29 cellular contexts compared by ENCODE assay signal in genomic region chr18:27312853-27313252, GRCh38.
"Had no signal": no experiment of that assay in that cellular context is flagged by ENCODE, and none has a peak within 500 bp of the region (broad histone marks: within the 10 kb centered on the region; RNA-seq: fewer than 3 reads in every experiment).

No MANE protein-coding gene starts in this region.

- ATAC-seq: stimulated activated effector memory CD8-positive, alpha-beta T cell treated with anti-CD3 and anti-CD28 coated beads, Interleukin-12 subunit alpha, Interleukin-12 subunit beta, amount 100 ng/mL, for 72 hours; stimulated activated memory B cell treated with anti-CD40 and anti-IgM and Interleukin-4, amounts not matched to agents 10 μg/mL and 1 μg/mL and 100 μg/mL, for 72 hours; stimulated activated naive B cell treated with anti-CD40 and anti-IgM and Interleukin-4, amounts not matched to agents 10 μg/mL and 1 μg/mL and 100 μg/mL, for 72 hours; stimulated activated naive CD8-positive, alpha-beta T cell treated with anti-CD3 and anti-CD28 coated beads, Interleukin-15, amount 100 ng/mL, for 72 hours; stimulated activated naive CD8-positive, alpha-beta T cell treated with anti-CD3 and anti-CD28 coated beads, Interleukin-15, Interleukin-2, amounts not matched to agents 100 U/mL and 50 U/mL, for 24 hours; upper lobe of right lung had no signal

- FAIRE-seq: urothelium cell line had no signal

- H3K4me1 ChIP-seq: suprapubic skin, testis, thyroid gland, tibial artery, transverse colon, upper lobe of left lung, upper lobe of right lung, uterus, vagina had no signal

- H3K9me3 Mint-ChIP-seq: stimulated activated naive B cell treated with anti-CD40 and anti-IgM and Interleukin-4, amounts not matched to agents 10 μg/mL and 1 μg/mL and 100 μg/mL, for 72 hours; type B pancreatic cell had no signal

- H3K4me3 Mint-ChIP-seq: stimulated activated effector memory CD8-positive, alpha-beta T cell treated with anti-CD3 and anti-CD28 coated beads, Interleukin-12 subunit alpha, Interleukin-12 subunit beta, amount 100 ng/mL, for 72 hours; stimulated activated memory B cell treated with anti-CD40 and anti-IgM and Interleukin-4, amounts not matched to agents 10 μg/mL and 1 μg/mL and 100 μg/mL, for 72 hours; stimulated activated naive B cell treated with anti-CD40 and anti-IgM and Interleukin-4, amounts not matched to agents 10 μg/mL and 1 μg/mL and 100 μg/mL, for 72 hours; stimulated activated naive CD8-positive, alpha-beta T cell treated with anti-CD3 and anti-CD28 coated beads, Interleukin-15, amount 100 ng/mL, for 72 hours; stimulated activated naive CD8-positive, alpha-beta T cell treated with anti-CD3 and anti-CD28 coated beads, Interleukin-15, Interleukin-2, amounts not matched to agents 100 ng/mL and 50 ng/mL, for 24 hours; type B pancreatic cell had no signal

- H3K36me3 ChIP-seq: stomach, suprapubic skin, thoracic aorta, thyroid gland, tibial artery, tibial nerve, transverse colon, upper lobe of left lung, upper lobe of right lung, uterus, vagina had no signal

- H3K4me1 Mint-ChIP-seq: stimulated activated effector memory CD8-positive, alpha-beta T cell treated with anti-CD3 and anti-CD28 coated beads, Interleukin-12 subunit alpha, Interleukin-12 subunit beta, amount 100 ng/mL, for 72 hours; stimulated activated memory B cell treated with anti-CD40 and anti-IgM and Interleukin-4, amounts not matched to agents 10 μg/mL and 1 μg/mL and 100 μg/mL, for 72 hours; stimulated activated naive B cell treated with anti-CD40 and anti-IgM and Interleukin-4, amounts not matched to agents 10 μg/mL and 1 μg/mL and 100 μg/mL, for 72 hours; stimulated activated naive CD8-positive, alpha-beta T cell treated with anti-CD3 and anti-CD28 coated beads, Interleukin-15, amount 100 ng/mL, for 72 hours had no signal

- H3K9me3 ChIP-seq: stomach, suprapubic skin, testis, thoracic aorta, thyroid gland, tibial artery, tibial nerve, transverse colon, upper lobe of right lung, uterus, vagina had no signal

- H3K4me3 ChIP-seq: stomach, suprapubic skin, testis, thoracic aorta, thyroid gland, tibial artery, tibial nerve, transverse colon, upper lobe of left lung, upper lobe of right lung, uterus, vagina had no signal

- DNase-seq: stimulated activated CD4-positive, alpha-beta T cell treated with anti-CD3 and anti-CD28 coated beads, Interleukin-2, amount 100 ng/mL, for 48 hours; stimulated activated CD4-positive, alpha-beta T cell treated with anti-CD3 and anti-CD28 coated beads, Interleukin-4, amount 100 ng/mL, for 1 hour; stimulated activated CD4-positive, alpha-beta T cell treated with anti-CD3 and anti-CD28 coated beads, Interleukin-4, amount 100 ng/mL, for 24 hours; stimulated activated CD4-positive, alpha-beta T cell treated with anti-CD3 and anti-CD28 coated beads, Interleukin-4, amount 100 ng/mL, for 4 hours; stimulated activated CD8-positive, alpha-beta memory T cell treated with anti-CD3 and anti-CD28 coated beads, Interleukin-4, amount 100 ng/mL, for 48 hours; stimulated activated naive B cell treated with anti-CD40 and anti-IgM and Interleukin-4, amounts not matched to agents 10 μg/mL and 1 μg/mL and 100 μg/mL, for 72 hours; stimulated activated naive CD4-positive, alpha-beta T cell; stimulated activated naive CD4-positive, alpha-beta T cell treated with Interleukin-2 at 50 U/mL for 16 hours; stimulated activated naive CD8-positive, alpha-beta T cell treated with anti-CD3 and anti-CD28 coated beads, Interleukin-15, amount 100 ng/mL, for 72 hours; stimulated activated naive CD8-positive, alpha-beta T cell treated with anti-CD3 and anti-CD28 coated beads, Interleukin-15, Interleukin-2, amounts not matched to agents 100 U/mL and 50 U/mL, for 24 hours; stomach; substantia nigra; testis; thyroid gland; tibial artery; transverse colon; trophoblast cell; upper lobe of left lung; upper lobe of right lung; uterus had no signal

- H3K27me3 Mint-ChIP-seq: stimulated activated memory B cell treated with anti-CD40 and anti-IgM and Interleukin-4, amounts not matched to agents 10 μg/mL and 1 μg/mL and 100 μg/mL, for 72 hours; stimulated activated naive B cell treated with anti-CD40 and anti-IgM and Interleukin-4, amounts not matched to agents 10 μg/mL and 1 μg/mL and 100 μg/mL, for 72 hours; stimulated activated naive CD8-positive, alpha-beta T cell treated with anti-CD3 and anti-CD28 coated beads, Interleukin-15, amount 100 ng/mL, for 72 hours; stimulated activated naive CD8-positive, alpha-beta T cell treated with anti-CD3 and anti-CD28 coated beads, Interleukin-15, Interleukin-2, amounts not matched to agents 100 ng/mL and 50 ng/mL, for 24 hours; type B pancreatic cell had no signal

- H3K36me3 Mint-ChIP-seq: stimulated activated effector memory CD8-positive, alpha-beta T cell treated with anti-CD3 and anti-CD28 coated beads, Interleukin-12 subunit alpha, Interleukin-12 subunit beta, amount 100 ng/mL, for 72 hours; stimulated activated memory B cell treated with anti-CD40 and anti-IgM and Interleukin-4, amounts not matched to agents 10 μg/mL and 1 μg/mL and 100 μg/mL, for 72 hours; stimulated activated naive B cell treated with anti-CD40 and anti-IgM and Interleukin-4, amounts not matched to agents 10 μg/mL and 1 μg/mL and 100 μg/mL, for 72 hours; type B pancreatic cell had no signal

- H3K27ac ChIP-seq: stomach, suprapubic skin, testis, thoracic aorta, thyroid gland, tibial artery, tibial nerve, transverse colon, upper lobe of left lung, upper lobe of right lung, uterus, vagina had no signal

- H3K27ac Mint-ChIP-seq: stimulated activated effector memory CD8-positive, alpha-beta T cell treated with anti-CD3 and anti-CD28 coated beads, Interleukin-12 subunit alpha, Interleukin-12 subunit beta, amount 100 ng/mL, for 72 hours; stimulated activated memory B cell treated with anti-CD40 and anti-IgM and Interleukin-4, amounts not matched to agents 10 μg/mL and 1 μg/mL and 100 μg/mL, for 72 hours; stimulated activated naive B cell treated with anti-CD40 and anti-IgM and Interleukin-4, amounts not matched to agents 10 μg/mL and 1 μg/mL and 100 μg/mL, for 72 hours; stimulated activated naive CD8-positive, alpha-beta T cell treated with anti-CD3 and anti-CD28 coated beads, Interleukin-15, amount 100 ng/mL, for 72 hours; stimulated activated naive CD8-positive, alpha-beta T cell treated with anti-CD3 and anti-CD28 coated beads, Interleukin-15, Interleukin-2, amounts not matched to agents 100 ng/mL and 50 ng/mL, for 24 hours; type B pancreatic cell had no signal

- H3K27me3 ChIP-seq: stomach, suprapubic skin, testis, thyroid gland, tibial artery, tibial nerve, transverse colon, upper lobe of left lung, upper lobe of right lung, uterus, vagina had no signal
